In genomic region chr2:220337611-220338440, GRCh38 we compare ENCODE assay signal across 9 cellular contexts.
"Had no signal": no experiment of that assay in that cellular context is flagged by ENCODE, and none has a peak within 500 bp of the region (broad histone marks: within the 10 kb centered on the region; RNA-seq: fewer than 3 reads in every experiment).

No MANE protein-coding gene starts in this region.

- DNase-seq: H9, HCEC 1CT, IMR-90, KG1 had no signal

- H3K27ac Mint-ChIP-seq: GM23338, H9 had no signal

- H3K9me3 Mint-ChIP-seq: GM23338, H9 had no signal

- FAIRE-seq: H1, H54, K562 had no signal

- H2AFZ ChIP-seq: GM23338 had no signal

- H3K4me3 ChIP-seq: GM23338, K562 had no signal

- H3K27ac ChIP-seq: HL-60 had no signal

- H3K4me2 ChIP-seq: GM23338 had no signal

- ATAC-seq: GM23338, K562 had no signal
